16 cellular contexts compared by ENCODE assay signal in genomic region chr17:6064855-6065254, GRCh38.
"Had no signal": no experiment of that assay in that cellular context is flagged by ENCODE, and none has a peak within 500 bp of the region (broad histone marks: within the 10 kb centered on the region; RNA-seq: fewer than 3 reads in every experiment).

No MANE protein-coding gene starts in this region.

- H3K36me3 ChIP-seq: cardiac muscle cell, heart left ventricle, stomach, suprapubic skin, tibial nerve had no signal

- H3K9me3 ChIP-seq: body of pancreas, heart left ventricle, stomach, suprapubic skin, tibial nerve had no signal

- DNase-seq: activated CD4-positive, alpha-beta T cell treated with anti-CD3 and anti-CD28 coated beads for 1 hour; activated CD4-positive, alpha-beta T cell treated with anti-CD3 and anti-CD28 coated beads, Interleukin-2, amount 50 U/mL, for 1 hour; activated CD8-positive, alpha-beta T cell treated with anti-CD3 and anti-CD28 coated beads, Interleukin-2, amount 10 ng/mL, durations not matched to agents 7 days and 5 days; activated gamma-delta T cell treated with Interleukin-2 at 50 U/mL for 16 hours; activated T-cell treated with anti-CD3 and anti-CD28 coated beads, Interleukin-2, amount 50 U/mL, for 1 hour; anterior cingulate cortex; body of pancreas; effector CD4-positive, alpha-beta T cell; heart left ventricle; left colon; small intestine; stimulated activated CD4-positive, alpha-beta T cell treated with anti-CD3 and anti-CD28 coated beads, Interleukin-15, amount 100 ng/mL, for 24 hours; stomach had no signal

- H3K27ac ChIP-seq: body of pancreas, cardiac muscle cell, heart left ventricle, stomach, suprapubic skin, tibial nerve had no signal

- H3K4me3 ChIP-seq: body of pancreas, cardiac muscle cell, heart left ventricle, stomach, suprapubic skin, tibial nerve had no signal
